In the genomic region with DNA sequence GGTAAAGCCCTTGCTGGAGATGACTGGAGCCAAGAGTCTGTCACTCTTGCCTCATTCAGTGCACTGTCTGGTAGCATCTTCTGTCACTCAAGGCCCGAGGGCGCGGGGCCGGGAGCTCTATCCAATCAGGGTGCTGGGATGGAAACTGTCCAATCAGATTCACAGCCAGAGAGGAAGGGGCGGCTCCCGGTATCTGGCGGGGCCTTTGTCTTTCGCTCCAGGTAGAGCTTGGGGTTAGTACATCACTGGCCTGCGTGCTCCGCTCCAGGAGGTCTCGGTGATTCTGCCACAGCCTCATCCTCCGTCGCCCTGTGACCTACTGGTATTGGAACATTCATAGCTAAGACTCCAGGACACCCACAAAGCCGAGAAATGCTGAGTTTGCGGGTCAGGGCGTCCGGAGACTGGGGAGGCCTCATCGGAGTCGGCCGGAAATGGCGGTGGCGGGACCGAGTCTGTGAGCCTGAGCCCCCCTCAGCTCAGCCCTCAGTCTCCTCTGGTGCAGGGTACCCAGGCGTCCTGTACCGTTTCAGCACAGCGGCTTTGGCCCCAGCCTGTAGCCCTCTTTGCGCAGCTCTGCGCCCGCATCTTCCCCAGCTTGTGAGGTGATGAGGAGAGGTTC, we compare ENCODE assay signal across 9 cellular contexts. TPM values are rescaled to one million over a fixed set of nuclear protein-coding genes. Genes with fewer than 3 reads are reported as not detected.
DNase-seq lines count a peak whose midpoint lies in the region; ATAC-seq and TF ChIP-seq lines count a peak whose summit lies in the region.
"Had no signal": no experiment of that assay in that cellular context is flagged by ENCODE, and none has a peak within 500 bp of the region (broad histone marks: within the 10 kb centered on the region; RNA-seq: fewer than 3 reads in every experiment).

No MANE protein-coding gene starts in this region.

- H3K36me3 ChIP-seq in PC-9 (ENCODE audit: low read depth) (no peaks in the 10 kb centered on the region), neural progenitor cell (no peaks in the 10 kb centered on the region)

- H3K9me3 ChIP-seq in PC-9 (ENCODE audit: insufficient read depth, low read depth): no peaks in the 10 kb centered on the region
- peaks cover 4% of the 10 kb centered on the region for H3K9me3 ChIP-seq in neural progenitor cell (ENCODE audit: low read depth)

- ATAC-seq in GM19043 (IDR thresholded peaks at IDR 0.05; ENCODE audit: low read depth, unreplicated experiment) (peak; percentile 98), HG03457 (IDR thresholded peaks at IDR 0.05; ENCODE audit: unreplicated experiment) (peak; percentile 77), foreskin keratinocyte (peak; percentile 100)
- ATAC-seq: HCT116 had no signal

- H3K27ac ChIP-seq in PC-9 (no peak overlapping the region), foreskin keratinocyte (no peak overlapping the region), neural progenitor cell (no peak overlapping the region)

- H3K9me3 Mint-ChIP-seq in neural progenitor cell: peaks cover 29% of the 10 kb centered on the region
- H3K9me3 Mint-ChIP-seq in stimulated activated naive CD8-positive, alpha-beta T cell treated with anti-CD3 and anti-CD28 coated beads, Interleukin-15, Interleukin-2, amounts not matched to agents 100 ng/mL and 50 ng/mL, for 24 hours: no peaks in the 10 kb centered on the region

- H4K20me1 ChIP-seq in PC-9 (ENCODE audit: insufficient read depth) (no peaks in the 10 kb centered on the region), neural progenitor cell (ENCODE audit: low read depth) (no peaks in the 10 kb centered on the region)

- H3K27me3 ChIP-seq in PC-9 (ENCODE audit: insufficient read depth, low read depth) (no peaks in the 10 kb centered on the region), foreskin keratinocyte (no peaks in the 10 kb centered on the region), neural progenitor cell (no peaks in the 10 kb centered on the region)

- H3K4me3 ChIP-seq in AG10803 (ENCODE audit: low read length): peak overlapping the region; percentile 62
- H3K4me3 ChIP-seq in PC-9: no peak overlapping the region
- H3K4me3 ChIP-seq in neural progenitor cell: peak overlapping the region; percentile 56

- TSS peak; percentile 89 for BruUV-seq in PC-9 (replicated peaks; lab: Mats Ljungman, UMichigan)

- no peak overlapping the region; the same call in 1 of the 2 replicates for H2AFZ ChIP-seq in PC-9
- peak overlapping the region; percentile 55 for H2AFZ ChIP-seq in neural progenitor cell (replicated peaks)

- H3K4me1 ChIP-seq in PC-9 (replicated peaks; ENCODE audit: insufficient read depth) (no peaks in the 10 kb centered on the region), foreskin keratinocyte (no peaks in the 10 kb centered on the region), neural progenitor cell (no peaks in the 10 kb centered on the region)

- DNase-seq in AG10803 (ENCODE audit: low read depth): peak; percentile 82
- DNase-seq in PC-9: peak in 1 of 2 experiments; percentile 67
- DNase-seq in activated effector memory CD4-positive, alpha-beta T cell treated with anti-CD3 and anti-CD28 coated beads, Interleukin-2, amount 50 U/mL, for 16 hours: peak; percentile 94
- DNase-seq in foreskin keratinocyte: peak; percentile 80 to 92
- DNase-seq in neural progenitor cell (ENCODE audit: low spot score): peak; percentile 92

- TF ChIP-seq CTCF in AG10803 (conservative IDR thresholded peaks at IDR 0.05; ENCODE audit: low read length) (no peak), PC-9 (conservative IDR thresholded peaks at IDR 0.05) (no peak), foreskin keratinocyte (conservative IDR thresholded peaks at IDR 0.05) (no peak), neural progenitor cell (IDR thresholded peaks at IDR 0.05) (no peak)

- CTCF ChIA-PET in PC-9 (lab: Charles Lee): no interaction called here

- POLR2A ChIA-PET in PC-9 (lab: Charles Lee; ENCODE audit: unreplicated experiment): no interaction called here

- H3K9ac ChIP-seq in neural progenitor cell: no peak overlapping the region

- H3K27me3 Mint-ChIP-seq in neural progenitor cell (ENCODE audit: insufficient read depth, low read depth): no peaks in the 10 kb centered on the region
- no peaks in the 10 kb centered on the region for H3K27me3 Mint-ChIP-seq in stimulated activated naive CD8-positive, alpha-beta T cell treated with anti-CD3 and anti-CD28 coated beads, Interleukin-15, Interleukin-2, amounts not matched to agents 100 ng/mL and 50 ng/mL, for 24 hours

- H3K9me2 ChIP-seq in PC-9 (ENCODE audit: insufficient read depth): no peaks in the 10 kb centered on the region

- H3F3A ChIP-seq in PC-9 (ENCODE audit: insufficient read depth, low read depth) (no peaks in the 10 kb centered on the region), neural progenitor cell (ENCODE audit: low read depth) (no peaks in the 10 kb centered on the region)

- H3K4me3 Mint-ChIP-seq in neural progenitor cell: peak overlapping the region; percentile 92
- peak overlapping the region; percentile 94 for H3K4me3 Mint-ChIP-seq in stimulated activated naive CD8-positive, alpha-beta T cell treated with anti-CD3 and anti-CD28 coated beads, Interleukin-15, Interleukin-2, amounts not matched to agents 100 ng/mL and 50 ng/mL, for 24 hours

- H3K4me2 ChIP-seq in PC-9 (no peak overlapping the region), neural progenitor cell (peak overlapping the region; percentile 73)

- H3K27ac Mint-ChIP-seq in neural progenitor cell: peak overlapping the region; percentile 57
- H3K27ac Mint-ChIP-seq in stimulated activated naive CD8-positive, alpha-beta T cell treated with anti-CD3 and anti-CD28 coated beads, Interleukin-15, Interleukin-2, amounts not matched to agents 100 ng/mL and 50 ng/mL, for 24 hours: peak overlapping the region; percentile 89

- H3K79me2 ChIP-seq in PC-9 (ENCODE audit: low read depth) (no peaks in the 10 kb centered on the region), neural progenitor cell (ENCODE audit: low read depth) (peaks cover 11% of the 10 kb centered on the region)

- intact Hi-C loops in PC-9 (cut with micrococcal nuclease; ENCODE audit: unreplicated experiment): no loop called here

- no peaks in the 10 kb centered on the region for H3K4me1 Mint-ChIP-seq in neural progenitor cell
- H3K4me1 Mint-ChIP-seq in stimulated activated naive CD8-positive, alpha-beta T cell treated with anti-CD3 and anti-CD28 coated beads, Interleukin-15, Interleukin-2, amounts not matched to agents 100 ng/mL and 50 ng/mL, for 24 hours (ENCODE audit: low read depth): peaks cover 10% of the 10 kb centered on the region

- peaks cover 7% of the 10 kb centered on the region for H3K36me3 Mint-ChIP-seq in neural progenitor cell
- H3K36me3 Mint-ChIP-seq in stimulated activated naive CD8-positive, alpha-beta T cell treated with anti-CD3 and anti-CD28 coated beads, Interleukin-15, Interleukin-2, amounts not matched to agents 100 ng/mL and 50 ng/mL, for 24 hours (ENCODE audit: low read depth): peaks cover 3% of the 10 kb centered on the region

RNA-seq across cellular contexts. Expression of a gene that starts 20.6 kb away (rescaled TPM):
- total RNA-seq in PC-9 (2021) (7.4 and 8.2 TPM in 2 replicates), foreskin keratinocyte (8.0 and 11.6 TPM in 2 replicates), neural progenitor cell (ENCODE audit: low replicate concordance) (11.7 and 17.3 TPM in 2 replicates)
- 1.4 and 2.0 TPM in 2 replicates for polyA plus RNA-seq in foreskin keratinocyte
